24 cellular contexts compared by ENCODE assay signal in genomic region chr6:57307850-57308249, GRCh38.
"Had no signal": no experiment of that assay in that cellular context is flagged by ENCODE, and none has a peak within 500 bp of the region (broad histone marks: within the 10 kb centered on the region; RNA-seq: fewer than 3 reads in every experiment).

No MANE protein-coding gene starts in this region.

- H3K27me3 Mint-ChIP-seq: progenitor cell of endocrine pancreas had no signal

- H3K36me3 Mint-ChIP-seq: naive B cell had no signal

- H3K4me3 ChIP-seq: esophagus muscularis mucosa, left ventricle myocardium inferior, lung, pancreas, suprapubic skin, thyroid gland, upper lobe of left lung, uterus had no signal

- H3K27ac ChIP-seq: epithelial cell of prostate, esophagus muscularis mucosa, foreskin keratinocyte, left ventricle myocardium inferior, neutrophil, pancreas, suprapubic skin, thyroid gland, upper lobe of left lung had no signal

- H3K4me1 ChIP-seq: left ventricle myocardium inferior, pancreas, suprapubic skin had no signal

- H3K4me3 Mint-ChIP-seq: central memory CD8-positive, alpha-beta T cell; naive B cell had no signal

- H3K27me3 ChIP-seq: esophagus muscularis mucosa, foreskin keratinocyte, neutrophil, suprapubic skin, thyroid gland, upper lobe of left lung, uterus had no signal

- H3K27ac Mint-ChIP-seq: naive B cell, progenitor cell of endocrine pancreas had no signal

- H3K36me3 ChIP-seq: esophagus muscularis mucosa, left ventricle myocardium inferior, neutrophil, pancreas, suprapubic skin, thyroid gland, upper lobe of left lung, uterus had no signal

- H3K9me3 Mint-ChIP-seq: central memory CD8-positive, alpha-beta T cell; naive B cell had no signal

- H3K4me1 Mint-ChIP-seq: central memory CD8-positive, alpha-beta T cell; naive B cell had no signal

- H3K9me3 ChIP-seq: esophagus muscularis mucosa, left ventricle myocardium inferior, neutrophil, pancreas, suprapubic skin, thyroid gland, upper lobe of left lung, uterus had no signal

- ATAC-seq: foreskin keratinocyte; left cardiac atrium; pancreas; sciatic nerve; stimulated activated naive CD8-positive, alpha-beta T cell treated with anti-CD3 and anti-CD28 coated beads, Interleukin-15, Interleukin-2, amounts not matched to agents 100 U/mL and 50 U/mL, for 24 hours had no signal

- DNase-seq: effector memory CD4-positive, alpha-beta T cell; foreskin keratinocyte; kidney; left cardiac atrium; left ventricle myocardium inferior; mesendoderm; naive B cell; pancreas; retina; small intestine; stimulated activated CD4-positive, alpha-beta T cell treated with anti-CD3 and anti-CD28 coated beads, Interleukin-12 subunit alpha, Interleukin-12 subunit beta, amount 100 ng/mL, for 4 hours; stimulated activated CD4-positive, alpha-beta T cell treated with anti-CD3 and anti-CD28 coated beads, Interleukin-2, amount 100 ng/mL, for 48 hours; stimulated activated naive CD8-positive, alpha-beta T cell treated with anti-CD3 and anti-CD28 coated beads, Interleukin-15, Interleukin-2, amounts not matched to agents 100 U/mL and 50 U/mL, for 24 hours; thyroid gland; upper lobe of left lung; uterus had no signal
